21 cellular contexts compared by ENCODE assay signal in genomic region chr15:100172356-100173024, GRCh38.
DNase-seq lines count a peak whose midpoint lies in the region; ATAC-seq, FAIRE-seq and TF ChIP-seq lines count a peak whose summit lies in the region.
"Had no signal": no experiment of that assay in that cellular context is flagged by ENCODE, and none has a peak within 500 bp of the region (broad histone marks: within the 10 kb centered on the region; RNA-seq: fewer than 3 reads in every experiment).

No MANE protein-coding gene starts in this region.

- CTCF ChIA-PET in GM12878 (lab: Yijun Ruan, JAX) = no interaction called here

- POLR2A ChIA-PET in GM12878 (lab: Charles Lee) = no interaction called here

- H3K36me3 ChIP-seq in GM12878 (ENCODE audit: control insufficient read depth in 2 of 2, insufficient read depth in 2 of 2, low read length in 1 of 2) = no peaks in the 10 kb centered on the region
- no peaks in the 10 kb centered on the region for H3K36me3 ChIP-seq in mesendoderm (ENCODE audit: control insufficient read depth, insufficient read depth, low read length)
- H3K36me3 ChIP-seq: BLaER1 treated with 17β-estradiol and CSF1 and Interleukin-3, amounts not matched to agents 10 nM and 100 nM; MG63 had no signal

- no peak overlapping the region for H4K5ac ChIP-seq in mesendoderm (ENCODE audit: low read length)

- H2AFZ ChIP-seq in GM12878 (ENCODE audit: control insufficient read depth, low read depth, low read length) = no peak overlapping the region

- FAIRE-seq in GM12878 (lab: Jason Lieb, UNC) = no peak
- FAIRE-seq: GM12892 had no signal

- H3K4me2 ChIP-seq in GM12878 (ENCODE audit: control insufficient read depth, insufficient read depth) = no peak overlapping the region
- H3K4me2 ChIP-seq in mesendoderm (ENCODE audit: low read length) = no peak overlapping the region
- H3K4me2 ChIP-seq: BLaER1 treated with 17β-estradiol and CSF1 and Interleukin-3, amounts not matched to agents 10 nM and 100 nM had no signal

- H3K27ac ChIP-seq in GM12878 (ENCODE audit: control insufficient read depth, insufficient read depth) (no peak overlapping the region), mesendoderm (ENCODE audit: low read depth, low read length) (no peak overlapping the region)
- H3K27ac ChIP-seq: 22Rv1; BLaER1 treated with 17β-estradiol and CSF1 and Interleukin-3, amounts not matched to agents 10 nM and 100 nM had no signal

- intact Hi-C loops in GM12878 (cut with micrococcal nuclease; ENCODE audit: unreplicated experiment) = no loop called here

- H2BK5ac ChIP-seq in mesendoderm (ENCODE audit: low read length) = no peak overlapping the region

- H3K9me3 ChIP-seq in GM12878 (replicated peaks; ENCODE audit: control insufficient read depth, insufficient read depth, low read length) = peaks cover 29% of the 10 kb centered on the region

- no peak overlapping the region for H3K9ac ChIP-seq in GM12878 (ENCODE audit: control insufficient read depth, insufficient read depth, low read length)
- H3K9ac ChIP-seq in mesendoderm (ENCODE audit: low read length) = no peak overlapping the region
- H3K9ac ChIP-seq: BLaER1 treated with 17β-estradiol and CSF1 and Interleukin-3, amounts not matched to agents 10 nM and 100 nM had no signal

- TF ChIP-seq CTCF in GM12878 (IDR thresholded peaks at IDR 0.05 in 2 of 3, conservative IDR thresholded peaks at IDR 0.05 in 1 of 3; ENCODE audit: control insufficient read depth in 2 of 3, extremely low read depth in 1 of 3, insufficient read depth in 1 of 3, low read depth in 3 of 3, low read length in 3 of 3) = no peak

- in situ Hi-C loops in GM12878 (cut with MboI) = no loop called here

- no peaks in the 10 kb centered on the region for H3K79me1 ChIP-seq in mesendoderm (ENCODE audit: low read length)

- H4K20me1 ChIP-seq in GM12878 (ENCODE audit: control insufficient read depth, insufficient read depth) = no peaks in the 10 kb centered on the region
- H4K20me1 ChIP-seq: BLaER1 treated with 17β-estradiol and CSF1 and Interleukin-3, amounts not matched to agents 10 nM and 100 nM had no signal

- H3K4ac ChIP-seq in mesendoderm (ENCODE audit: low read depth, low read length) = no peak overlapping the region

- no TSS peak for BruUV-seq in GM12878 (replicated peaks; lab: Mats Ljungman, UMichigan)

- WGBS in GM12878 (ENCODE audit: insufficient coverage, insufficient replicate concordance, low lambda C conversion rate, missing lambda C conversion rate) = 44% methylated on average over 7 of the region's 7 CpGs
- no CpG with 5 or more reads among the region's 7 CpGs for WGBS in mesendoderm (ENCODE audit: extremely low coverage, insufficient coverage, low lambda C conversion rate)

- SMC1A ChIA-PET in GM12878 (lab: Charles Lee; ENCODE audit: uncharacterized antibody, unreplicated experiment) = no interaction called here

- H2AK5ac ChIP-seq in mesendoderm (ENCODE audit: low read length) = no peak overlapping the region

- TF ChIP-seq EP300 in GM12878 (IDR thresholded peaks at IDR 0.05; ENCODE audit: borderline replicate concordance in 1 of 2, control insufficient read depth in 1 of 2, low read depth in 2 of 2, low read length in 2 of 2) = no peak

- H2BK15ac ChIP-seq in mesendoderm (replicated peaks; ENCODE audit: low read depth) = no peak overlapping the region

- H3K23ac ChIP-seq in mesendoderm (ENCODE audit: low read length) = no peak overlapping the region

- no peak overlapping the region for H3K56ac ChIP-seq in mesendoderm (ENCODE audit: low read length)

- H2BK120ac ChIP-seq in mesendoderm (ENCODE audit: low read depth, low read length) = no peak overlapping the region

- RAD21 ChIA-PET in GM12878 (lab: Charles Lee; ENCODE audit: unreplicated experiment) = no interaction called here

- ATAC-seq in GM12878 (no peak), HG02623 (IDR thresholded peaks at IDR 0.05; ENCODE audit: unreplicated experiment) (no peak)

- no peaks in the 10 kb centered on the region for H3K27me3 ChIP-seq in GM12878 (replicated peaks in 1 of 2; ENCODE audit: control insufficient read depth in 2 of 2, insufficient read depth in 2 of 2, low read length in 1 of 2)
- H3K27me3 ChIP-seq in mesendoderm (ENCODE audit: insufficient read depth, low read length, poor library complexity) = no peaks in the 10 kb centered on the region
- H3K27me3 ChIP-seq: BLaER1 treated with 17β-estradiol and CSF1 and Interleukin-3, amounts not matched to agents 10 nM and 100 nM; MG63 had no signal

- no peak for TF ChIP-seq POLR2A in GM12878 (IDR thresholded peaks at IDR 0.05; ENCODE audit: low read depth, low read length)

- peaks cover 19% of the 10 kb centered on the region for H3K4me1 ChIP-seq in GM12878 (ENCODE audit: control insufficient read depth, insufficient read depth, low read length)
- H3K4me1 ChIP-seq in mesendoderm (ENCODE audit: control insufficient read depth, low read depth, low read length) = no peaks in the 10 kb centered on the region
- H3K4me1 ChIP-seq: Caco-2 had no signal

- DNase-seq in activated CD8-positive, alpha-beta memory T cell treated with anti-CD3 and anti-CD28 coated beads for 24 hours = peak; percentile 38
- no peak for DNase-seq in activated CD8-positive, alpha-beta memory T cell treated with anti-CD3 and anti-CD28 coated beads, Interleukin-2, amount 50 U/mL, for 4 hours
- DNase-seq in GM12878 (ENCODE audit: low read depth, low spot score) (no peak), islet precursor cell (peak; percentile 64), mesendoderm (no peak), NK-92 (lab: John Stamatoyannopoulos, UW; ENCODE audit: unreplicated experiment) (no peak)
- DNase-seq in stimulated activated CD4-positive, alpha-beta T cell treated with anti-CD3 and anti-CD28 coated beads, Interleukin-4, amount 100 ng/mL, for 1 hour = no peak
- DNase-seq: Caco-2; CD4-positive, alpha-beta memory T cell; DMS 273 treated with DMSO at 0.1 percent for 48 hours; MG63; NCI-H1417; NCI-H1694 treated with DMSO at 0.1 percent for 48 hours; NCI-H2081 treated with DMSO at 0.1 percent for 48 hours; NCI-H446; NCI-H526; SHP77 had no signal

- H3K79me2 ChIP-seq in GM12878 (ENCODE audit: control insufficient read depth, insufficient read depth, low read length) = no peaks in the 10 kb centered on the region
- H3K79me2 ChIP-seq in mesendoderm (ENCODE audit: control insufficient read depth, insufficient read depth, low read length) = no peaks in the 10 kb centered on the region

- H3K4me3 ChIP-seq in GM12878 = no peak overlapping the region
- H3K4me3 ChIP-seq in mesendoderm (ENCODE audit: low read length) = no peak overlapping the region
- H3K4me3 ChIP-seq: BLaER1 treated with 17β-estradiol and CSF1 and Interleukin-3, amounts not matched to agents 10 nM and 100 nM; MG63 had no signal

- no peak for TF ChIP-seq RAD21 in GM12878 (IDR thresholded peaks at IDR 0.05; ENCODE audit: insufficient read depth, low read depth, low read length)

- H3K18ac ChIP-seq in mesendoderm (ENCODE audit: low read length) = no peak overlapping the region

- H4K8ac ChIP-seq in mesendoderm (ENCODE audit: low read depth, low read length) = no peak overlapping the region

TF ChIP-seq in GM12878, 131 proteins besides CTCF, POLR2A, EP300 and RAD21:
- TF ChIP-seq CBX5 (IDR thresholded peaks at IDR 0.05; ENCODE audit: low read depth) (peak; percentile 92; the same call in 1 of the 2 replicates), ATF7 (IDR thresholded peaks at IDR 0.05; ENCODE audit: low read depth) (no peak)

Comparison
In these comparisons a context has a peak if more than half of its experiments do, and no peak if none do; other contexts are left out.
1. DNase-seq: peak in activated CD8-positive, alpha-beta memory T cell treated with anti-CD3 and anti-CD28 coated beads for 24 hours (single experiment) and islet precursor cell (single experiment); none in activated CD8-positive, alpha-beta memory T cell treated with anti-CD3 and anti-CD28 coated beads, Interleukin-2, amount 50 U/mL, for 4 hours (single experiment), GM12878 (single experiment), mesendoderm (single experiment), NK-92 (single experiment) and stimulated activated CD4-positive, alpha-beta T cell treated with anti-CD3 and anti-CD28 coated beads, Interleukin-4, amount 100 ng/mL, for 1 hour (single experiment).